9 cellular contexts compared by ENCODE assay signal in genomic region chr16:56588781-56589140, GRCh38. TPM values are rescaled to one million over a fixed set of nuclear protein-coding genes. Genes with fewer than 3 reads are reported as not detected.
DNase-seq lines count a peak whose midpoint lies in the region; ATAC-seq and TF ChIP-seq lines count a peak whose summit lies in the region.
"Had no signal": no experiment of that assay in that cellular context is flagged by ENCODE, and none has a peak within 500 bp of the region (broad histone marks: within the 10 kb centered on the region; RNA-seq: fewer than 3 reads in every experiment).

No MANE protein-coding gene starts in this region.

- peak overlapping the region; percentile 84 for H3K4me3 ChIP-seq in CD8-positive, alpha-beta T cell (ENCODE audit: low read depth, low read length)
- H3K4me3 ChIP-seq in WI38 (ENCODE audit: low read depth, low read length) (peak overlapping the region; percentile 33; the same call in 1 of the 2 replicates), fibroblast of the aortic adventitia (ENCODE audit: low read depth, low read length) (peak overlapping the region; percentile 50), retinal pigment epithelial cell (ENCODE audit: low read length) (peak overlapping the region; percentile 31), HAP-1 (no peak overlapping the region)
- H3K4me3 ChIP-seq: ovary had no signal

- H3K9me3 Mint-ChIP-seq in CD8-positive, alpha-beta T cell, result no peaks in the 10 kb centered on the region

- peaks cover 13% of the 10 kb centered on the region for H3K4me1 ChIP-seq in CD8-positive, alpha-beta T cell (ENCODE audit: insufficient read depth, low read length)
- no peaks in the 10 kb centered on the region for H3K4me1 ChIP-seq in HAP-1

- no peak overlapping the region for H3K27ac Mint-ChIP-seq in CD8-positive, alpha-beta T cell

- ATAC-seq in CD8-positive, alpha-beta T cell, result no peak
- ATAC-seq in HG03442 (IDR thresholded peaks at IDR 0.05; ENCODE audit: unreplicated experiment) (no peak), GM21619 (IDR thresholded peaks at IDR 0.05; ENCODE audit: unreplicated experiment) (no peak)

- POLR2A ChIA-PET in CD8-positive, alpha-beta T cell (lab: Charles Lee), result no interaction called here

- no peaks in the 10 kb centered on the region for H3K36me3 ChIP-seq in CD8-positive, alpha-beta T cell (ENCODE audit: insufficient read depth, low read length)
- no peaks in the 10 kb centered on the region for H3K36me3 ChIP-seq in HAP-1 (replicated peaks)
- H3K36me3 ChIP-seq: ovary had no signal

- H3K27me3 ChIP-seq in CD8-positive, alpha-beta T cell (ENCODE audit: insufficient read depth, low read length), result no peaks in the 10 kb centered on the region
- peaks cover 2% of the 10 kb centered on the region; the same call in 1 of the 2 replicates for H3K27me3 ChIP-seq in HAP-1 (ENCODE audit: low read depth)
- H3K27me3 ChIP-seq: ovary had no signal

- H3K36me3 Mint-ChIP-seq in CD8-positive, alpha-beta T cell, result no peaks in the 10 kb centered on the region

- H3K4me3 Mint-ChIP-seq in CD8-positive, alpha-beta T cell, result peak overlapping the region; percentile 85

- H3K4me1 Mint-ChIP-seq in CD8-positive, alpha-beta T cell (ENCODE audit: low read depth), result peaks cover 13% of the 10 kb centered on the region

- DNase-seq in CD8-positive, alpha-beta T cell, result no peak
- no peak for DNase-seq in fibroblast of the aortic adventitia (ENCODE audit: low read depth)
- no peak for DNase-seq in retinal pigment epithelial cell (ENCODE audit: low read depth)
- no peak for DNase-seq in HAP-1 (ENCODE audit: low spot score in 2 of 2)
- DNase-seq in cerebellar nuclear complex (lab: John Stamatoyannopoulos, UW), result no peak

- CTCF ChIA-PET in CD8-positive, alpha-beta T cell (lab: Charles Lee), result interaction anchor here (1.0 to 1.8 kb wide), 2 partner anchors 12 to 25 kb away, joined by 3 to 4 read pairs; no protein-coding TSS in a partner anchor

- in situ Hi-C loops in HAP-1 (cut with MboI; ENCODE audit: low sequenced_read_pairs), result loop anchor here (10.0 kb wide), 1 partner anchor 116 kb away; no protein-coding TSS in a partner anchor

- H3K9me3 ChIP-seq in CD8-positive, alpha-beta T cell (ENCODE audit: low read length), result no peaks in the 10 kb centered on the region
- no peaks in the 10 kb centered on the region for H3K9me3 ChIP-seq in HAP-1
- H3K9me3 ChIP-seq: ovary had no signal

- no peak for TF ChIP-seq CTCF in CD8-positive, alpha-beta T cell (IDR thresholded peaks at IDR 0.05)
- TF ChIP-seq CTCF in WI38 (IDR thresholded peaks at IDR 0.05; ENCODE audit: low read depth, low read length) (no peak), fibroblast of the aortic adventitia (IDR thresholded peaks at IDR 0.05; ENCODE audit: insufficient read depth, low read length) (no peak), retinal pigment epithelial cell (conservative IDR thresholded peaks at IDR 0.05; ENCODE audit: low read depth, low read length) (no peak)

- peaks cover 17% of the 10 kb centered on the region for H3K27me3 Mint-ChIP-seq in CD8-positive, alpha-beta T cell (ENCODE audit: low read depth)

- intact Hi-C loops in CD8-positive, alpha-beta T cell (cut with DNase I, micrococcal nuclease), result no loop called here

- no peak overlapping the region for H3K27ac ChIP-seq in CD8-positive, alpha-beta T cell (ENCODE audit: low read depth, low read length)
- H3K27ac ChIP-seq: ovary had no signal

RNA-seq across cellular contexts. Expression of gene MT3, which starts 0.6 kb away (rescaled TPM):
- total RNA-seq in CD8-positive, alpha-beta T cell, result 1 to 10 TPM in 1 of 2 experiments, under 1 TPM in 1; 1.00 to 1.8 TPM
- not detected in 2 replicates for total RNA-seq in fibroblast of the aortic adventitia (ENCODE audit: low replicate concordance)

RNA-seq across cellular contexts. Expression of gene MT2A, which starts 19.6 kb away (rescaled TPM):
- 10 to 100 TPM; 71.0 to 95.7 TPM for total RNA-seq in CD8-positive, alpha-beta T cell
- total RNA-seq in fibroblast of the aortic adventitia (ENCODE audit: low replicate concordance), result 8.3 and 114 TPM in 2 replicates

RNA-seq across cellular contexts. Expression of gene MT4, which starts 23.9 kb away (rescaled TPM):
- total RNA-seq in CD8-positive, alpha-beta T cell, result not detected
- total RNA-seq in fibroblast of the aortic adventitia (ENCODE audit: low replicate concordance), result not detected in 2 replicates
- total RNA-seq: ovary had no signal

RNA-seq across cellular contexts. Expression of gene MT1E, which starts 36.8 kb away (rescaled TPM):
- total RNA-seq in CD8-positive, alpha-beta T cell, result 1 to 10 TPM; 3.0 to 5.5 TPM
- total RNA-seq in fibroblast of the aortic adventitia (ENCODE audit: low replicate concordance), result 54.7 and 103 TPM in 2 replicates

RNA-seq across cellular contexts. Expression of gene MT1M, which starts 43.7 kb away (rescaled TPM):
- not detected for total RNA-seq in CD8-positive, alpha-beta T cell
- total RNA-seq in fibroblast of the aortic adventitia (ENCODE audit: low replicate concordance), result 3.4 and 10.3 TPM in 2 replicates
